7 cellular contexts compared by ENCODE assay signal in the genomic region with DNA sequence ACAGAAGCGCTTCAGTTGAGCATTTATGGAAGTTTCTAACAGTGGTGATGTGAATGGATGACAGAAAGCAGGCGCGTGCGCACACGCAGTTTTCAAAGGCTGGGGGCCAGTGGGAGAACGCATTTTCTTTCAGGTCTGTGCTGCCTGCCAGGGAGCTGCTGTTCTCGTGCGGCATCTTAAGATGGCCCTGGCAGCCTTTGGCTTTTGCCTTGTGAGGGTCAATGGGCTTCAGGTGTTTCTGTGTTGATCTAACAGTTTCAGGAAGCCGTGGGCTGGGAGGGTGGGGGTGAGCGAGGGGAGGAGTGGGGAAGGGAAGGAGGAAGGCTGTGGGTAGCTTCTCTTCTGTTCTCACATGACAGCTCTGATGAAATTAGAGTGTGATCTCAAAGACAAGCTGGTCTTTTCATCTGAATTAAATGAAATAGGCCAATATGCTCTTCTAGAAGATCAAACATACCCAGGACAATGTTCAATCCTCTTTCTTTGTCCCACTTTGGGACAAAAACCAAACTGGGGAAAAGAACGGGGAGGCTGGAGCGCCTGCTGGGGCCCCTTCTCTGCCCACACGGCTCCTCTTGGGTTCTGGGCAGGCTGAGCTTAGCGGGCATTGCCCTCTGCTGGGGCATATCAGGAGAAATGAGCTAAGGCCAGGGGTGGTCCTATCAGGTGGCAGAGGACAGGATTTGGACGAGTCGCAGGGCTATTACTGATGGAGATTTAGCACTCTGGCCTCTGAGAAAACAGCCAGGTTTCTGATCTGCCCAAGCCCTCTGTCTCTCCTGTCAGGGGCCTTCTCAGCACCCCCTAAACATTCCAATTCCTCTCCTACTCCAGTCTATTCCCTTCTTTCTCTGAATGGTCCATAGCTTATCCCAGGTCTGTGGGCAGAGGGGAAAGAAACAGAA.
A peak's percentile ranks its signal among the peaks of the same experiment; 100 is the strongest.
DNase-seq lines count a peak whose midpoint lies in the region; ATAC-seq and TF ChIP-seq lines count a peak whose summit lies in the region.

No MANE protein-coding gene starts in this region.

- peak overlapping the region; percentile 76 for H3K27ac ChIP-seq in muscle layer of colon (ENCODE audit: low read depth, low read length)

- CTCF ChIA-PET in activated CD4-positive, alpha-beta memory T cell treated with anti-CD3 and anti-CD28 coated beads for 36 hours (lab: Charles Lee) = interaction anchor here (0.5 to 8.3 kb wide), 53 partner anchors 10 to 635 kb away, joined by 3 to 368 read pairs (median 5); a partner anchor contains a TSS

- no peak for ATAC-seq in GM19455 (IDR thresholded peaks at IDR 0.05; ENCODE audit: unreplicated experiment)

- POLR2A ChIA-PET in activated CD4-positive, alpha-beta memory T cell treated with anti-CD3 and anti-CD28 coated beads for 36 hours (lab: Charles Lee) = interaction anchor here (0.7 to 3.7 kb wide), 13 partner anchors 32 to 486 kb away, joined by 3 to 63 read pairs (median 20); a partner anchor contains a TSS

- H3K9ac ChIP-seq in muscle layer of colon (ENCODE audit: low read length) = no peak overlapping the region

- intact Hi-C loops in activated CD4-positive, alpha-beta memory T cell treated with anti-CD3 and anti-CD28 coated beads for 36 hours (cut with micrococcal nuclease) = loop anchor here (2.0 to 5.0 kb wide), 4 partner anchors 123 to 635 kb away; a partner anchor contains a TSS

- peaks cover 37% of the 10 kb centered on the region for H3K4me1 ChIP-seq in muscle layer of colon (ENCODE audit: insufficient read depth, low read length)

- H3K27ac Mint-ChIP-seq in activated CD4-positive, alpha-beta memory T cell treated with anti-CD3 and anti-CD28 coated beads for 36 hours = peak overlapping the region; percentile 73
- H3K27ac Mint-ChIP-seq in stimulated activated naive CD8-positive, alpha-beta T cell treated with anti-CD3 and anti-CD28 coated beads, Interleukin-15, Interleukin-2, amounts not matched to agents 100 ng/mL and 50 ng/mL, for 24 hours = peak overlapping the region; percentile 98

- TF ChIP-seq CTCF in GM12865 (IDR thresholded peaks at IDR 0.05; ENCODE audit: insufficient read depth, low read depth, low read length, missing control alignments) = peak; percentile 42

- no peaks in the 10 kb centered on the region for H3K36me3 ChIP-seq in muscle layer of colon (ENCODE audit: insufficient read depth, low read length)

- no peaks in the 10 kb centered on the region for H3K9me3 ChIP-seq in muscle layer of colon (ENCODE audit: low read length)

- peaks cover 6% of the 10 kb centered on the region for H3K27me3 Mint-ChIP-seq in activated CD4-positive, alpha-beta memory T cell treated with anti-CD3 and anti-CD28 coated beads for 36 hours
- H3K27me3 Mint-ChIP-seq in stimulated activated naive CD8-positive, alpha-beta T cell treated with anti-CD3 and anti-CD28 coated beads, Interleukin-15, Interleukin-2, amounts not matched to agents 100 ng/mL and 50 ng/mL, for 24 hours = peaks cover 10% of the 10 kb centered on the region

- DNase-seq in GM12865 (ENCODE audit: low read depth) (peak; percentile 71), NCI-H1105 treated with DMSO at 0.1 percent for 48 hours (lab: John Stamatoyannopoulos, UW) (peak; percentile 17)
- DNase-seq in activated CD4-positive, alpha-beta memory T cell treated with anti-CD3 and anti-CD28 coated beads for 36 hours = peak; percentile 73
- DNase-seq in effector CD8-positive, alpha-beta T cell (lab: John Stamatoyannopoulos, UW) = peak; percentile 4

- no peaks in the 10 kb centered on the region for H3K27me3 ChIP-seq in muscle layer of colon (ENCODE audit: control insufficient read depth in 1 of 2, insufficient read depth in 2 of 2, low read length in 2 of 2)

- no peaks in the 10 kb centered on the region for H3K36me3 Mint-ChIP-seq in activated CD4-positive, alpha-beta memory T cell treated with anti-CD3 and anti-CD28 coated beads for 36 hours
- no peaks in the 10 kb centered on the region for H3K36me3 Mint-ChIP-seq in stimulated activated naive CD8-positive, alpha-beta T cell treated with anti-CD3 and anti-CD28 coated beads, Interleukin-15, Interleukin-2, amounts not matched to agents 100 ng/mL and 50 ng/mL, for 24 hours (ENCODE audit: low read depth)

- peak overlapping the region; percentile 47 for H3K4me3 Mint-ChIP-seq in activated CD4-positive, alpha-beta memory T cell treated with anti-CD3 and anti-CD28 coated beads for 36 hours
- H3K4me3 Mint-ChIP-seq in stimulated activated naive CD8-positive, alpha-beta T cell treated with anti-CD3 and anti-CD28 coated beads, Interleukin-15, Interleukin-2, amounts not matched to agents 100 ng/mL and 50 ng/mL, for 24 hours = peak overlapping the region; percentile 70

- H3K9me3 Mint-ChIP-seq in activated CD4-positive, alpha-beta memory T cell treated with anti-CD3 and anti-CD28 coated beads for 36 hours = no peaks in the 10 kb centered on the region
- H3K9me3 Mint-ChIP-seq in stimulated activated naive CD8-positive, alpha-beta T cell treated with anti-CD3 and anti-CD28 coated beads, Interleukin-15, Interleukin-2, amounts not matched to agents 100 ng/mL and 50 ng/mL, for 24 hours = no peaks in the 10 kb centered on the region

- peak overlapping the region; percentile 12; the same call in 1 of the 2 replicates for H3K4me3 ChIP-seq in GM12865 (ENCODE audit: low read depth, low read length)
- H3K4me3 ChIP-seq in muscle layer of colon (ENCODE audit: low read depth in 1 of 2, low read length in 2 of 2) = peak overlapping the region in 1 of 2 donors; percentile 21

- H3K4me1 Mint-ChIP-seq in activated CD4-positive, alpha-beta memory T cell treated with anti-CD3 and anti-CD28 coated beads for 36 hours (ENCODE audit: low read depth) = peaks cover 51% of the 10 kb centered on the region
- H3K4me1 Mint-ChIP-seq in stimulated activated naive CD8-positive, alpha-beta T cell treated with anti-CD3 and anti-CD28 coated beads, Interleukin-15, Interleukin-2, amounts not matched to agents 100 ng/mL and 50 ng/mL, for 24 hours (ENCODE audit: low read depth) = peaks cover 55% of the 10 kb centered on the region

Comparison
In these comparisons a context has a peak if more than half of its experiments do, and no peak if none do; other contexts are left out.
1. DNase-seq: peak in every context shown above with its lines; median percentile 73 in activated CD4-positive, alpha-beta memory T cell treated with anti-CD3 and anti-CD28 coated beads for 36 hours; 71 in GM12865; 17 in NCI-H1105 treated with DMSO at 0.1 percent for 48 hours; 4 in effector CD8-positive, alpha-beta T cell.